ENCODE assay signal across 8 cellular contexts in the genomic region with DNA sequence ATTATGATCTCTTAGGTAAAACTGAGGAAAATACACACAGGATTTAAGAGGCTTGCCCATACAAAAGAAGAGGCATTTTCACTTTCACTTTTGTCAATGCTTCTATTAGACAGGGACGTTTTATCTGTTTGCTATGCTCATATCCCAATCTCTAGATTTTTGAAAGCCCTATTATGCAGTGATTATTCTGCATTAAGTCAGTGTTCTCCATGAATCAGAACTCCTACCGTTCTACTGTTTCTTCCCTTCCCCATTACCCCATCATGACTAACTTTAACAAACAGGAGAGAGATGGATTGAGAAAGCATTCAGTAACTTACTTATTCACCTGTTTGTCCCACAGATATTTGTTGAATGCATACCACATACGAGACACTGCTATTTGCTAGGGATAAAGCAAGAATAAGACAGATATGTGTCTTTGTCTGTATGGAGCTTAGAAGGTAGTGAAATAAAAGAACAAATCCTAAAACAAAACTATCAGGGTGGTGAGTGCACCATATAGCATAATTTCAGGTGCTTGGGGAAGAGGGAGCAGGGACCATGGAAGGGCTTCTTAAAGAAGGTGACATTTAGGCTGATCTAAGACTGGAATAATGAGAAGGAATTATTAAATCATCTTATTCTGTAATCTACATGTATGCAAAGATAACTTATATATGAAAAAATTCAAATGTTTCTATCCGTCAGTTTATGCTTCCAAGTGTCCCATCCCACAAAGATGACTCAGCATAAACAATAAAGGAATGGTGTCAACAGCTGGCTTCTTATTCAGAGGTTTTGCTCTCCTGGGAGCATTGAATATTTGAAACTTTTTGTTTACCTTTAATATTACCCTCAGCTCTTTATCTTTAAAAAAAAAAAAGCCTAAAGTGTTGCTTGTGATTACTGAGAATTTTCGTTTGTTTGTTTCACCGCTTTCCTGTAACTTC.
A peak's percentile ranks its signal among the peaks of the same experiment; 100 is the strongest.
DNase-seq lines count a peak whose midpoint lies in the region; ATAC-seq and TF ChIP-seq lines count a peak whose summit lies in the region.

No MANE protein-coding gene starts in this region.

- H3K4me1 ChIP-seq in OCI-LY1 (ENCODE audit: insufficient read depth, low read length, severe bottlenecking) (no peaks in the 10 kb centered on the region), sigmoid colon (peaks cover 0 to 14% (median 6%) of the 10 kb centered on the region in 4 donors)

- TF ChIP-seq EP300 in sigmoid colon (IDR thresholded peaks at IDR 0.05): no peak

- no peak for TF ChIP-seq CTCF in OCI-LY1 (IDR thresholded peaks at IDR 0.05; ENCODE audit: low read length)
- no peak for TF ChIP-seq CTCF in dorsolateral prefrontal cortex (IDR thresholded peaks at IDR 0.05 in 54 of 56, conservative IDR thresholded peaks at IDR 0.05 in 2 of 56; ENCODE audit: low read depth in 1 of 56, partially characterized antibody in 56 of 56)
- TF ChIP-seq CTCF in sigmoid colon (IDR thresholded peaks at IDR 0.05): no peak

- peak overlapping the region; percentile 11 for H3K4me2 ChIP-seq in OCI-LY1 (ENCODE audit: low read length)

- H3K4me3 ChIP-seq in OCI-LY1 (ENCODE audit: low read depth, low read length, poor library complexity, severe bottlenecking) (no peak overlapping the region), dorsolateral prefrontal cortex (peak overlapping the region in 58 of 59 donors; percentile 5 to 64 (median 45)), sigmoid colon (peak overlapping the region; percentile 1 to 37 (median 26))

- no peak for TF ChIP-seq POLR2A in sigmoid colon (IDR thresholded peaks at IDR 0.05)

- H3K9me2 ChIP-seq in OCI-LY1 (ENCODE audit: low read depth, low read length): no peaks in the 10 kb centered on the region

- H3K79me2 ChIP-seq in OCI-LY1 (ENCODE audit: insufficient read depth, low read length): no peaks in the 10 kb centered on the region

- H3K9me3 ChIP-seq in OCI-LY1 (ENCODE audit: low read length) (no peaks in the 10 kb centered on the region), sigmoid colon (no peaks in the 10 kb centered on the region)

- intact Hi-C loops in dorsolateral prefrontal cortex (cut with DNase I): no loop called here
- intact Hi-C loops in sigmoid colon (cut with DNase I): no loop called here

- 0 out of 2 replicates have a peak overlapping the region, but pooled peaks have one; percentile 89 for H2AFZ ChIP-seq in OCI-LY1 (ENCODE audit: low read length)

- 42 to 48% methylated on average over 6 of the region's 6 CpGs for WGBS in sigmoid colon, 2 donors

- no peak for DNase-seq in dorsolateral prefrontal cortex
- DNase-seq in sigmoid colon: no peak
- DNase-seq in activated CD8-positive, alpha-beta memory T cell treated with anti-CD3 and anti-CD28 coated beads, Interleukin-2, amount 50 U/mL, for 48 hours: no peak
- DNase-seq in stimulated activated CD4-positive, alpha-beta T cell treated with anti-CD3 and anti-CD28 coated beads, Interleukin-4, amount 100 ng/mL, for 1 hour: no peak

- no peaks in the 10 kb centered on the region for H3F3A ChIP-seq in OCI-LY1 (ENCODE audit: insufficient read depth, low read length)

- H3K27me3 ChIP-seq in OCI-LY1 (ENCODE audit: insufficient read depth, low read length): no peaks in the 10 kb centered on the region
- H3K27me3 ChIP-seq in dorsolateral prefrontal cortex: no peaks in the 10 kb centered on the region
- no peaks in the 10 kb centered on the region for H3K27me3 ChIP-seq in sigmoid colon

- no peaks in the 10 kb centered on the region for H4K20me1 ChIP-seq in OCI-LY1 (ENCODE audit: insufficient read depth, low read length)

- ATAC-seq in GM18520 (IDR thresholded peaks at IDR 0.05; ENCODE audit: unreplicated experiment) (peak; percentile 63), HG02571 (IDR thresholded peaks at IDR 0.05; ENCODE audit: unreplicated experiment) (peak; percentile 79), HG03196 (IDR thresholded peaks at IDR 0.05; ENCODE audit: unreplicated experiment) (no peak)

- no peaks in the 10 kb centered on the region for H3K36me3 ChIP-seq in OCI-LY1 (ENCODE audit: insufficient read depth, low read length)
- no peaks in the 10 kb centered on the region for H3K36me3 ChIP-seq in sigmoid colon

- H3K9ac ChIP-seq in OCI-LY1 (ENCODE audit: low read length): no peak overlapping the region

- H3K27ac ChIP-seq in OCI-LY1 (ENCODE audit: low read depth, low read length, poor library complexity, severe bottlenecking) (no peak overlapping the region), dorsolateral prefrontal cortex (peak overlapping the region in 1 of 59 donors; percentile 16), sigmoid colon (no peak overlapping the region)
